ENCODE assay signal across 9 cellular contexts in genomic region chr10:103277713-103278299, GRCh38. TPM values are rescaled to one million over a fixed set of nuclear protein-coding genes. Genes with fewer than 3 reads are reported as not detected.
DNase-seq lines count a peak whose midpoint lies in the region; ATAC-seq and TF ChIP-seq lines count a peak whose summit lies in the region.
"Had no signal": no experiment of that assay in that cellular context is flagged by ENCODE, and none has a peak within 500 bp of the region (broad histone marks: within the 10 kb centered on the region; RNA-seq: fewer than 3 reads in every experiment).

No MANE protein-coding gene starts in this region.

- H3K4me1 ChIP-seq in ES-I3 (ENCODE audit: insufficient read depth, low read length) (peaks cover 27% of the 10 kb centered on the region), mesodermal cell (ENCODE audit: control insufficient read depth, insufficient read depth, low read length, poor library complexity, severe bottlenecking) (peaks cover 24% of the 10 kb centered on the region)

- POLR2A ChIA-PET in AG04449 (lab: Yijun Ruan, JAX), result no interaction called here

- H3K9me3 ChIP-seq in ES-I3 (ENCODE audit: control insufficient read depth, insufficient read depth, low read length) (no peaks in the 10 kb centered on the region), mesodermal cell (ENCODE audit: control insufficient read depth, low read length) (no peaks in the 10 kb centered on the region)

- in situ Hi-C loops in brain microvascular endothelial cell (cut with HindIII; ENCODE audit: low pct_ligation_motif_present, low sequenced_read_pairs), result no loop called here

- WGBS in mesodermal cell (ENCODE audit: insufficient coverage in 2 of 2), 2 experiments, result 6 to 8% methylated on average over 53 to 65 of the region's 68 CpGs

- ATAC-seq in HG03439 (IDR thresholded peaks at IDR 0.05; ENCODE audit: unreplicated experiment), result no peak
- no peak for ATAC-seq in GM21576 (IDR thresholded peaks at IDR 0.05; ENCODE audit: unreplicated experiment)
- ATAC-seq in GM18868 (IDR thresholded peaks at IDR 0.05; ENCODE audit: unreplicated experiment), result no peak

- H3K4me3 ChIP-seq in AG04449 (ENCODE audit: low read depth, low read length) (peak overlapping the region; percentile 50), brain microvascular endothelial cell (ENCODE audit: low read depth, low read length) (peak overlapping the region; percentile 17), mesodermal cell (ENCODE audit: extremely low read depth, insufficient read depth, low read length, poor library complexity, severe bottlenecking) (peak overlapping the region; percentile 49)

- no peak for TF ChIP-seq CTCF in AG04449 (IDR thresholded peaks at IDR 0.05; ENCODE audit: insufficient read depth, low read length, missing control alignments)
- TF ChIP-seq CTCF in brain microvascular endothelial cell (IDR thresholded peaks at IDR 0.05; ENCODE audit: low read depth, low read length, missing control alignments), result no peak

- DNase-seq in AG04449 (ENCODE audit: low read depth, low spot score) (no peak), brain microvascular endothelial cell (no peak), EL (no peak)
- DNase-seq: central memory CD4-positive, alpha-beta T cell had no signal

- peaks cover 18% of the 10 kb centered on the region for H3K27me3 ChIP-seq in brain microvascular endothelial cell (replicated peaks)

- CTCF ChIA-PET in AG04449 (lab: Yijun Ruan, JAX), result interaction anchor here (0.8 kb wide), 1 partner anchor 33 kb away, joined by 3 read pairs; no protein-coding TSS in a partner anchor

- H3K36me3 ChIP-seq in ES-I3 (ENCODE audit: insufficient read depth, low read length) (no peaks in the 10 kb centered on the region), brain microvascular endothelial cell (replicated peaks) (no peaks in the 10 kb centered on the region), mesodermal cell (ENCODE audit: control insufficient read depth, insufficient read depth, low read length) (no peaks in the 10 kb centered on the region)

- H3K9ac ChIP-seq in ES-I3 (ENCODE audit: low read depth, low read length), result peak overlapping the region; percentile 65

- H3K27ac ChIP-seq in brain microvascular endothelial cell, result no peak overlapping the region
- H3K27ac ChIP-seq in mesodermal cell (ENCODE audit: low read depth, low read length, severe bottlenecking), result no peak overlapping the region

RNA-seq across cellular contexts. Expression of gene INA, which starts 0.9 kb away (rescaled TPM):
- 12.6 TPM for polyA plus RNA-seq in mesodermal cell (2013, experiment 1 of 2)
- 12.6 TPM for polyA plus RNA-seq in mesodermal cell (2013, experiment 2 of 2)

RNA-seq across cellular contexts. Expression of gene RPEL1, which starts 32.1 kb away (rescaled TPM):
- polyA plus RNA-seq in mesodermal cell (2013, experiment 1 of 2), result not detected
- polyA plus RNA-seq in mesodermal cell (2013, experiment 2 of 2), result not detected
